Comparison of ENCODE assay signal across 1 cellular context in genomic region chr4:3712936-3713335, GRCh38.
TF ChIP-seq lines count a peak whose summit lies in the region.

No MANE protein-coding gene starts in this region.

TF ChIP-seq in HepG2, 621 proteins besides CTCF, POLR2A, EP300 and RAD21:
- TF ChIP-seq BRCA1 (CRISPR knock-in tag; IDR thresholded peaks at IDR 0.05) (no peak), SNAPC4 (CRISPR knock-in tag; IDR thresholded peaks at IDR 0.05) (no peak), ZSCAN20 (CRISPR knock-in tag; IDR thresholded peaks at IDR 0.05; ENCODE audit: borderline replicate concordance) (no peak), ZSCAN29 (CRISPR knock-in tag; conservative IDR thresholded peaks at IDR 0.05) (no peak), ZSCAN22 (CRISPR knock-in tag; IDR thresholded peaks at IDR 0.05) (no peak), RBAK (CRISPR knock-in tag; IDR thresholded peaks at IDR 0.05) (no peak), ZNF460 (CRISPR knock-in tag; IDR thresholded peaks at IDR 0.05; ENCODE audit: borderline replicate concordance) (no peak), SRSF1 (optimal IDR thresholded peaks at IDR 0.05; ENCODE audit: low read depth, low read length) (no peak), PBX2 (CRISPR knock-in tag; IDR thresholded peaks at IDR 0.05) (no peak), KAT2B (IDR thresholded peaks at IDR 0.05; ENCODE audit: borderline replicate concordance, low read depth, low read length) (no peak), RELA (CRISPR knock-in tag; IDR thresholded peaks at IDR 0.05) (no peak), CENPT (CRISPR knock-in tag; IDR thresholded peaks at IDR 0.05; ENCODE audit: low read depth) (no peak), REST (IDR thresholded peaks at IDR 0.05; ENCODE audit: borderline replicate concordance in 1 of 2, low read depth in 1 of 2, low read length in 2 of 2) (no peak), ZNF205 (CRISPR knock-in tag; IDR thresholded peaks at IDR 0.05) (no peak), MTF1 (CRISPR knock-in tag; IDR thresholded peaks at IDR 0.05) (no peak), ZNF17 (CRISPR knock-in tag; IDR thresholded peaks at IDR 0.05) (no peak), TCF7L2 (IDR thresholded peaks at IDR 0.05; ENCODE audit: low read depth, low read length) (no peak), PCBP2 (optimal IDR thresholded peaks at IDR 0.05; ENCODE audit: low read depth, low read length, poor library complexity, severe bottlenecking) (no peak)
